Comparison of ENCODE assay signal across 18 cellular contexts in the genomic region with DNA sequence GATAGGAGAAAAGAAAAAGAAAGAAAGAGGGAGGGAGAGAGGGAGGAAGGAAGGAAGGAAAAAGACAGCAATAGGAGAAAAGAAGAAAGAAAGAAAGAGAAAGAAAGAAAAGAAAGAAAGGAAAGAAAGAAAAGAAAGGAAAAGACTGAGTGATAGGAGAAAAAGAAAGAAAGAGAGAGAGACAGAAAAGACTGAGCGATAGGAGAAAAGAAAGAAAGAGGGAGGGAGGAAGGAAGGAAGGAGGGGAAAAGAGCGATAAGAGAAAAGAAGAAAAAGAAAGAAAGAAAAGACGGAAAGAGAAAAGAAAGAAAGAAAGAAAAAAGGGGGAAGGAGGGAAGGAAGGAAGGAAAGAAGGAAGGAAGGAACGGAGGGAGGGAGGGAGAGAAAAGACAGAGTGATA.
DNase-seq lines count a peak whose midpoint lies in the region; ATAC-seq and TF ChIP-seq lines count a peak whose summit lies in the region.
"Had no signal": no experiment of that assay in that cellular context is flagged by ENCODE, and none has a peak within 500 bp of the region (broad histone marks: within the 10 kb centered on the region; RNA-seq: fewer than 3 reads in every experiment).

No MANE protein-coding gene starts in this region.

- peaks cover 2% of the 10 kb centered on the region for H3K27me3 Mint-ChIP-seq in CD8-positive, alpha-beta T cell (ENCODE audit: low read depth)
- H3K27me3 Mint-ChIP-seq in WTC11 (ENCODE audit: low read depth) (no peaks in the 10 kb centered on the region), chondrocyte (ENCODE audit: low read depth) (no peaks in the 10 kb centered on the region)
- H3K27me3 Mint-ChIP-seq in CD4-positive, alpha-beta memory T cell: peaks cover 0 to 3% of the 10 kb centered on the region in 2 donors

- CTCF ChIA-PET in CD8-positive, alpha-beta T cell (lab: Charles Lee): no interaction called here
- CTCF ChIA-PET in WTC11 (lab: Charles Lee): no interaction called here
- CTCF ChIA-PET in CD4-positive, alpha-beta memory T cell (lab: Charles Lee; ENCODE audit: partially characterized antibody): interaction anchor here (0.6 kb wide), 1 partner anchor 1921 kb away, joined by 3 read pairs; no protein-coding TSS in a partner anchor

- H3K27ac ChIP-seq in CD8-positive, alpha-beta T cell (ENCODE audit: low read depth, low read length): no peak overlapping the region
- no peak overlapping the region for H3K27ac ChIP-seq in CD4-positive, alpha-beta memory T cell (ENCODE audit: low read depth, low read length)
- H3K27ac ChIP-seq: A549 had no signal

- POLR2A ChIA-PET in CD8-positive, alpha-beta T cell (lab: Charles Lee): no interaction called here
- POLR2A ChIA-PET in WTC11 (lab: Charles Lee): no interaction called here
- POLR2A ChIA-PET in CD4-positive, alpha-beta memory T cell (lab: Charles Lee; ENCODE audit: partially characterized antibody): no interaction called here

- intact Hi-C loops in CD8-positive, alpha-beta T cell (cut with DNase I, micrococcal nuclease): no loop called here
- intact Hi-C loops in left colon (cut with DNase I, micrococcal nuclease): no loop called here
- intact Hi-C loops in CD4-positive, alpha-beta memory T cell (cut with micrococcal nuclease): no loop called here

- peak; percentile 25 for TF ChIP-seq CTCF in CD8-positive, alpha-beta T cell (IDR thresholded peaks at IDR 0.05)
- TF ChIP-seq CTCF in WTC11 (IDR thresholded peaks at IDR 0.05) (no peak), chondrocyte (IDR thresholded peaks at IDR 0.05) (no peak)

- no peaks in the 10 kb centered on the region for H3K9me3 ChIP-seq in CD8-positive, alpha-beta T cell (ENCODE audit: low read length)
- H3K9me3 ChIP-seq in CD4-positive, alpha-beta memory T cell (ENCODE audit: control insufficient read depth in 1 of 2, low read length in 2 of 2): no peaks in the 10 kb centered on the region
- H3K9me3 ChIP-seq: A549 had no signal

- H3K36me3 Mint-ChIP-seq in CD8-positive, alpha-beta T cell: no peaks in the 10 kb centered on the region
- H3K36me3 Mint-ChIP-seq in WTC11 (no peaks in the 10 kb centered on the region), chondrocyte (ENCODE audit: low read depth) (no peaks in the 10 kb centered on the region)
- H3K36me3 Mint-ChIP-seq in CD4-positive, alpha-beta memory T cell: no peaks in the 10 kb centered on the region

- H3K4me1 Mint-ChIP-seq in CD8-positive, alpha-beta T cell (ENCODE audit: low read depth): no peaks in the 10 kb centered on the region
- H3K4me1 Mint-ChIP-seq in WTC11: no peaks in the 10 kb centered on the region
- peaks cover 17% of the 10 kb centered on the region for H3K4me1 Mint-ChIP-seq in chondrocyte (ENCODE audit: low read depth)
- peaks cover 0 to 1% (median 0%) of the 10 kb centered on the region in 4 donors for H3K4me1 Mint-ChIP-seq in CD4-positive, alpha-beta memory T cell
- H3K4me1 Mint-ChIP-seq: GM23338, H9 had no signal

- H3K9me3 Mint-ChIP-seq in CD8-positive, alpha-beta T cell: no peaks in the 10 kb centered on the region
- H3K9me3 Mint-ChIP-seq in WTC11: no peaks in the 10 kb centered on the region
- no peaks in the 10 kb centered on the region for H3K9me3 Mint-ChIP-seq in chondrocyte (ENCODE audit: low read depth)
- H3K9me3 Mint-ChIP-seq in CD4-positive, alpha-beta memory T cell: no peaks in the 10 kb centered on the region
- H3K9me3 Mint-ChIP-seq: GM23338, H9 had no signal

- no peak overlapping the region for H3K4me3 ChIP-seq in CD8-positive, alpha-beta T cell (ENCODE audit: low read depth, low read length)
- no peak overlapping the region for H3K4me3 ChIP-seq in CD4-positive, alpha-beta memory T cell (ENCODE audit: low read length in 2 of 2)
- H3K4me3 ChIP-seq: A549, GM23338 had no signal

- no peak for ATAC-seq in CD8-positive, alpha-beta T cell
- ATAC-seq in WTC11 (no peak), left colon (no peak)
- ATAC-seq: A549, GM23338, HCT116 had no signal

- H3K27ac Mint-ChIP-seq in CD8-positive, alpha-beta T cell: no peak overlapping the region
- H3K27ac Mint-ChIP-seq in WTC11 (no peak overlapping the region), chondrocyte (ENCODE audit: unreplicated experiment) (peak overlapping the region; percentile 60)
- H3K27ac Mint-ChIP-seq in CD4-positive, alpha-beta memory T cell: peak overlapping the region in 1 of 7 donors; percentile 51
- H3K27ac Mint-ChIP-seq: H9, HFFc6 had no signal

- DNase-seq in CD8-positive, alpha-beta T cell: no peak
- DNase-seq in WTC11 (ENCODE audit: low spot score) (no peak), chondrocyte (ENCODE audit: low spot score) (no peak), SW 1271 (lab: John Stamatoyannopoulos, UW) (no peak), left colon (no peak)
- no peak for DNase-seq in CD4-positive, alpha-beta memory T cell
- DNase-seq: 8988T, ACHN, C1 segment of cervical spinal cord, Calu3, COR-L47, DMS53, DND-41, H9, HFFc6 had no signal

- H3K27me3 ChIP-seq in CD8-positive, alpha-beta T cell (ENCODE audit: insufficient read depth, low read length): no peaks in the 10 kb centered on the region
- H3K27me3 ChIP-seq in CD4-positive, alpha-beta memory T cell (ENCODE audit: insufficient read depth, low read length): no peaks in the 10 kb centered on the region

- H3K4me3 Mint-ChIP-seq in CD8-positive, alpha-beta T cell: no peak overlapping the region
- H3K4me3 Mint-ChIP-seq in WTC11 (no peak overlapping the region), chondrocyte (ENCODE audit: unreplicated experiment) (no peak overlapping the region)
- H3K4me3 Mint-ChIP-seq in CD4-positive, alpha-beta memory T cell: no peak overlapping the region
- H3K4me3 Mint-ChIP-seq: GM23338, H9, HFFc6 had no signal

- H3K4me1 ChIP-seq in CD8-positive, alpha-beta T cell (ENCODE audit: insufficient read depth, low read length): no peaks in the 10 kb centered on the region
- H3K4me1 ChIP-seq in CD4-positive, alpha-beta memory T cell (ENCODE audit: insufficient read depth, low read length): no peaks in the 10 kb centered on the region
- H3K4me1 ChIP-seq: A549 had no signal

- H3K36me3 ChIP-seq in CD8-positive, alpha-beta T cell (ENCODE audit: insufficient read depth, low read length): no peaks in the 10 kb centered on the region
- H3K36me3 ChIP-seq in CD4-positive, alpha-beta memory T cell (ENCODE audit: insufficient read depth, low read length): no peaks in the 10 kb centered on the region

TF ChIP-seq in WTC11, 78 proteins besides CTCF, POLR2A, EP300 and RAD21:
- no peak for TF ChIP-seq USF1 (CRISPR knock-in tag; IDR thresholded peaks at IDR 0.05)
- TF ChIP-seq, protein P1, sequence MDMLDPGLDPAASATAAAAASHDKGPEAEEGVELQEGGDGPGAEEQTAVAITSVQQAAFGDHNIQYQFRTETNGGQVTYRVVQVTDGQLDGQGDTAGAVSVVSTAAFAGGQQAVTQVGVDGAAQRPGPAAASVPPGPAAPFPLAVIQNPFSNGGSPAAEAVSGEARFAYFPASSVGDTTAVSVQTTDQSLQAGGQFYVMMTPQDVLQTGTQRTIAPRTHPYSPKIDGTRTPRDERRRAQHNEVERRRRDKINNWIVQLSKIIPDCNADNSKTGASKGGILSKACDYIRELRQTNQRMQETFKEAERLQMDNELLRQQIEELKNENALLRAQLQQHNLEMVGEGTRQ (CRISPR knock-in tag; IDR thresholded peaks at IDR 0.05): no peak
- TF ChIP-seq GABPB1 (CRISPR knock-in tag; IDR thresholded peaks at IDR 0.05): no peak
- no peak for TF ChIP-seq CREM (CRISPR knock-in tag; IDR thresholded peaks at IDR 0.05)
- peak; percentile 81; the same call in 1 of the 2 replicates for TF ChIP-seq ZNF512 (CRISPR knock-in tag; IDR thresholded peaks at IDR 0.05; ENCODE audit: borderline replicate concordance)
